In the genomic region with DNA sequence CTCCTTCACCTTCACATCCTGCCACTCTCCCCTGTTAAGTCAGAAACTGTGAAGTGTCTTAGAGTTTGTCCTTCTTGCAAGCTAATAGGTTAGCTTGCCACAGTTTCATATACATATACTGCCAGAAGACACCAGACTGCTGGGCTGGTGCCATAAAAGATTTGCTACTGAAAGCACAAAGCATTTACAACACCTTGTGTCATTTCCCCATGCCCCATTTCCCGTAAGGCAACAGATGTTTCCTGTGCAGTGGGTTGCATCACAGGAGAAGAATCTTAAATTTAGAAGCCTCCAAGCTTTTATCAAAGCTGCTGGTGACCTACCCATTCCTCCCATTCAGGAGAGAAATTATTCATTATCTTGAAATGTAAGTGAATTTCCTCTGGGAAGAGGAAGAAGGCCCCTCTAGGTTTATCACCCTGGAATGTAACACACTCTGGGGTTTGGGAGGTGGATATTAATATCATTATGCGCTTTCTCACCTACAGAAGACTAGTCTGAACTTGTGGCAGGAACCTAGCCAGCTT, we compare ENCODE assay signal across 8 cellular contexts. TPM values are rescaled to one million over a fixed set of nuclear protein-coding genes. Genes with fewer than 3 reads are reported as not detected.
DNase-seq lines count a peak whose midpoint lies in the region; ATAC-seq and TF ChIP-seq lines count a peak whose summit lies in the region.

No MANE protein-coding gene starts in this region.

- H3K27ac ChIP-seq in OCI-LY7 (ENCODE audit: low read depth, low read length, poor library complexity, severe bottlenecking) = no peak overlapping the region
- H3K27ac ChIP-seq in esophagus squamous epithelium = peak overlapping the region; percentile 44 to 80 (median 48)
- H3K27ac ChIP-seq in psoas muscle = peak overlapping the region; percentile 6
- H3K27ac ChIP-seq in osteoblast (ENCODE audit: low read depth, low read length) = no peak overlapping the region

- no peak for TF ChIP-seq CTCF in OCI-LY7 (conservative IDR thresholded peaks at IDR 0.05; ENCODE audit: low read length)
- TF ChIP-seq CTCF in esophagus squamous epithelium (IDR thresholded peaks at IDR 0.05) = no peak
- no peak for TF ChIP-seq CTCF in psoas muscle (IDR thresholded peaks at IDR 0.05)
- no peak for TF ChIP-seq CTCF in osteoblast (IDR thresholded peaks at IDR 0.05; ENCODE audit: extremely low read depth, low read depth, low read length)

- H3K4me3 ChIP-seq in OCI-LY7 (ENCODE audit: low read depth, low read length, poor library complexity, severe bottlenecking) (no peak overlapping the region), esophagus squamous epithelium (peak overlapping the region in 1 of 4 donors; percentile 18), psoas muscle (no peak overlapping the region), osteoblast (ENCODE audit: insufficient read depth, low read length) (no peak overlapping the region)

- H4K20me1 ChIP-seq in OCI-LY7 (ENCODE audit: insufficient read depth, low read length) (no peaks in the 10 kb centered on the region), osteoblast (ENCODE audit: insufficient read depth, low read length) (peaks cover 3% of the 10 kb centered on the region)

- intact Hi-C loops in OCI-LY7 (cut with micrococcal nuclease; ENCODE audit: unreplicated experiment) (loop anchor here (2.0 to 5.0 kb wide), 2 partner anchors 15 to 238 kb away; no protein-coding TSS in a partner anchor), esophagus squamous epithelium (cut with DNase I) (no loop called here), psoas muscle (cut with DNase I) (loop anchor here (5.0 to 10.0 kb wide), 3 partner anchors 88 to 215 kb away; a partner anchor contains a TSS)

- no TSS peak for BruUV-seq in OCI-LY7 (replicated peaks; lab: Mats Ljungman, UMichigan)

- H2AFZ ChIP-seq in OCI-LY7 (ENCODE audit: low read length) = no peak overlapping the region
- H2AFZ ChIP-seq in osteoblast (ENCODE audit: low read length) = no peak overlapping the region

- CTCF ChIA-PET in OCI-LY7 (lab: Charles Lee; ENCODE audit: unreplicated experiment) = interaction anchor here (0.5 to 0.8 kb wide), 2 partner anchors 10 to 377 kb away, joined by 3 read pairs; no protein-coding TSS in a partner anchor

- peak; percentile 21 for DNase-seq in OCI-LY7 (ENCODE audit: low spot score)
- DNase-seq in esophagus squamous epithelium (lab: John Stamatoyannopoulos, UW) = no peak
- no peak for DNase-seq in psoas muscle
- DNase-seq in osteoblast (ENCODE audit: insufficient read length, low spot score, missing footprints) = no peak
- no peak for DNase-seq in effector CD8-positive, alpha-beta T cell (lab: John Stamatoyannopoulos, UW)

- POLR2A ChIA-PET in OCI-LY7 (lab: Charles Lee) = interaction anchor here (0.9 to 1.6 kb wide), 3 partner anchors 41 to 242 kb away, joined by 3 to 4 read pairs (median 3); a partner anchor contains a TSS

- H3K4me2 ChIP-seq in OCI-LY7 (ENCODE audit: low read length) (no peak overlapping the region), osteoblast (ENCODE audit: insufficient read depth, low read length) (no peak overlapping the region)

- H3K4me1 ChIP-seq in OCI-LY7 (ENCODE audit: insufficient read depth, low read length, poor library complexity, severe bottlenecking) = peaks cover 5% of the 10 kb centered on the region
- H3K4me1 ChIP-seq in esophagus squamous epithelium = peaks cover 0 to 18% (median 11%) of the 10 kb centered on the region in 3 donors
- no peaks in the 10 kb centered on the region for H3K4me1 ChIP-seq in psoas muscle
- H3K4me1 ChIP-seq in osteoblast (ENCODE audit: insufficient read depth, low read length) = peaks cover 4% of the 10 kb centered on the region

- H3K36me3 ChIP-seq in OCI-LY7 (ENCODE audit: insufficient read depth, low read length) (peaks cover 32% of the 10 kb centered on the region), esophagus squamous epithelium (peaks cover 0 to 12% (median 0%) of the 10 kb centered on the region in 3 donors), psoas muscle (ENCODE audit: insufficient read depth in 1 of 2, low read depth in 1 of 2) (no peaks in the 10 kb centered on the region), osteoblast (ENCODE audit: insufficient read depth, low read length) (peaks cover 8% of the 10 kb centered on the region)

- no peaks in the 10 kb centered on the region for H3K27me3 ChIP-seq in esophagus squamous epithelium
- no peaks in the 10 kb centered on the region for H3K27me3 ChIP-seq in psoas muscle (ENCODE audit: insufficient read depth in 3 of 3, low read length in 2 of 3)
- H3K27me3 ChIP-seq in osteoblast (ENCODE audit: insufficient read depth, low read length) = no peaks in the 10 kb centered on the region

- H3K79me2 ChIP-seq in OCI-LY7 (ENCODE audit: insufficient read depth, low read depth, low read length) (no peaks in the 10 kb centered on the region), osteoblast (ENCODE audit: insufficient read depth, low read length) (no peaks in the 10 kb centered on the region)

- ATAC-seq in GM18502 (IDR thresholded peaks at IDR 0.05; ENCODE audit: poor library complexity, unreplicated experiment) = peak; percentile 85
- ATAC-seq in HG02763 (IDR thresholded peaks at IDR 0.05; ENCODE audit: unreplicated experiment) = peak; percentile 68
- peak; percentile 11 to 64 (median 54) for ATAC-seq in psoas muscle
- no peak for ATAC-seq in GM18519 (IDR thresholded peaks at IDR 0.05; ENCODE audit: low FRiP score, unreplicated experiment)

- 27 to 29% methylated on average over 2 of the region's 2 CpGs for WGBS in esophagus squamous epithelium, 2 donors
- WGBS in psoas muscle, 3 donors = 57 to 66% (median 64%) methylated on average over 2 of the region's 2 CpGs

- H3K9me2 ChIP-seq in OCI-LY7 (ENCODE audit: insufficient read depth, low read length) = no peaks in the 10 kb centered on the region

- TF ChIP-seq POLR2A in esophagus squamous epithelium (IDR thresholded peaks at IDR 0.05) = no peak

- H3K9me3 ChIP-seq in OCI-LY7 (ENCODE audit: low read length) (no peaks in the 10 kb centered on the region; the same call in 1 of the 2 replicates), esophagus squamous epithelium (peaks cover 0 to 6% (median 4%) of the 10 kb centered on the region in 3 donors), psoas muscle (peaks cover 11% of the 10 kb centered on the region), osteoblast (ENCODE audit: low read depth, low read length) (no peaks in the 10 kb centered on the region)

RNA-seq across cellular contexts. Expression of a gene that starts 34.5 kb away (rescaled TPM):
- 9.2 and 11.7 TPM in 2 replicates for total RNA-seq in OCI-LY7 (2014; rRNA removed; shearing (Covaris generic))
- total RNA-seq in OCI-LY7 (2022) = 9.2 and 11.5 TPM in 2 replicates
- total RNA-seq in esophagus squamous epithelium = 1 to 10 TPM; 3.4 to 9.2 (median 6.6) TPM
- total RNA-seq in psoas muscle = 1 to 10 TPM; 3.4 to 4.0 (median 3.6) TPM
- 1 to 10 TPM; 1.3 to 2.4 (median 2.0) TPM for polyA plus RNA-seq in psoas muscle
- total RNA-seq in osteoblast = 24.2 and 24.6 TPM in 2 replicates

Comparison
In these comparisons a context has a peak if more than half of its experiments do, and no peak if none do; other contexts are left out.
1. H3K27ac ChIP-seq: peak in esophagus squamous epithelium (4 of 4) and psoas muscle (single experiment); none in OCI-LY7 (single experiment) and osteoblast (single experiment).